Comparison of ENCODE assay signal across 8 cellular contexts in the genomic region with DNA sequence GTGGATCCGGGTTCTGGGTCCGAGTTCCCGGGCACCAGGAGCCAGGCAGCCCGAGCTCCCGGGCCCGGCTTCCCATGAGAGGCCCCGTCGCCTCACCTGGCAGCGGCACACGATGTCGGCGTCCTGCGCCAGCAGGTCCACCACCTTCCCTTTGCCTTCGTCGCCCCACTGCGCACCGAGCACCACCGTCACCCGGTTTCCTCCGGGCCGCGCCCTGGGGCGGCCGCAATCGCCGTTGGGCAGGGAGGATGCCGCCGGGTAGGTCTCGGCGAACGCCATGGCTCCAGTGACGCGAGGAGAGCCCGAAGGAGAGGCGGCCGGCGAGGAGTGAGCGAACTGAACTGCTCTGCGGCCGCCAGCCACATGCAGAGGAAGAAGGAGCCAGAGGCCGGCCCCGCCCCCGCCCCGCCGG. TPM values are rescaled to one million over a fixed set of nuclear protein-coding genes. Genes with fewer than 3 reads are reported as not detected.
DNase-seq lines count a peak whose midpoint lies in the region; ATAC-seq and TF ChIP-seq lines count a peak whose summit lies in the region.

Gene ADSS2 (minus strand): TSS at position 371 of the 412 bp plus-strand sequence. CDS start 92 bp downstream, at position 279.

- peak within 1 kb of the TSS; percentile 85 for H3K4me3 ChIP-seq in OCI-LY3 (ENCODE audit: low read length)
- peak within 1 kb of the TSS; percentile 90 to 91 for H3K4me3 ChIP-seq in neutrophil (ENCODE audit: low read depth in 1 of 2, low read length in 1 of 2)

- H3K4me2 ChIP-seq in OCI-LY3 (ENCODE audit: low read length): peak within 1 kb of the TSS; percentile 86

- peak within 1 kb of the TSS; percentile 78 for H3K27ac ChIP-seq in OCI-LY3 (ENCODE audit: low read length)
- peak within 1 kb of the TSS; percentile 95 for H3K27ac ChIP-seq in neutrophil

- H3K27me3 ChIP-seq in OCI-LY3 (ENCODE audit: low read depth, low read length) (no peaks in the 10 kb centered on the region), neutrophil (no peaks in the 10 kb centered on the region)

- DNase-seq in endothelial cell (ENCODE audit: low spot score) (no peak), NCI-H128 (lab: John Stamatoyannopoulos, UW; ENCODE audit: unreplicated experiment) (no peak), GM19238 (ENCODE audit: insufficient read length, low spot score) (no peak), amniotic stem cell (lab: John Stamatoyannopoulos, UW) (no peak)

- no peaks in the 10 kb centered on the region for H3K36me3 Mint-ChIP-seq in endothelial cell (ENCODE audit: low read depth, unreplicated experiment)

- no peaks in the 10 kb centered on the region for H3K9me3 Mint-ChIP-seq in endothelial cell (ENCODE audit: unreplicated experiment)

- TF ChIP-seq CTCF in OCI-LY3 (IDR thresholded peaks at IDR 0.05; ENCODE audit: low read depth, low read length): no peak
- no peak for TF ChIP-seq CTCF in endothelial cell (IDR thresholded peaks at IDR 0.05; ENCODE audit: unreplicated experiment)
- TF ChIP-seq CTCF in neutrophil (IDR thresholded peaks at IDR 0.05): no peak

- peak within 1 kb of the TSS; percentile 96 for H3K4me3 Mint-ChIP-seq in endothelial cell (ENCODE audit: unreplicated experiment)

- peaks cover 5% of the 10 kb centered on the region for H3K27me3 Mint-ChIP-seq in endothelial cell (ENCODE audit: unreplicated experiment)

- H3K4me1 Mint-ChIP-seq in endothelial cell (ENCODE audit: unreplicated experiment): peaks cover 13% of the 10 kb centered on the region

- TF ChIP-seq POLR2A in GM18951 (IDR thresholded peaks at IDR 0.05; ENCODE audit: extremely low read depth, insufficient read depth, insufficient read length): peak; percentile 94

- H3K9me3 ChIP-seq in OCI-LY3 (ENCODE audit: insufficient read depth, low read length): no peaks in the 10 kb centered on the region
- H3K9me3 ChIP-seq in neutrophil: no peaks in the 10 kb centered on the region

- H3K27ac Mint-ChIP-seq in endothelial cell (ENCODE audit: unreplicated experiment): peak within 1 kb of the TSS; percentile 81

- peak within 1 kb of the TSS; percentile 93 for H3K9ac ChIP-seq in OCI-LY3 (ENCODE audit: low read length)

- H3K79me2 ChIP-seq in OCI-LY3 (ENCODE audit: low read length): peaks cover 51% of the 10 kb centered on the region

- in situ Hi-C loops in GM18951 (cut with MboI; ENCODE audit: low sequenced_read_pairs, unreplicated experiment): no loop called here

- ATAC-seq in HG02870 (IDR thresholded peaks at IDR 0.05; ENCODE audit: unreplicated experiment): no peak

- peaks cover 15% of the 10 kb centered on the region for H4K20me1 ChIP-seq in OCI-LY3 (ENCODE audit: insufficient read depth, low read length)

- peaks cover 22% of the 10 kb centered on the region for H3K36me3 ChIP-seq in OCI-LY3 (replicated peaks; ENCODE audit: low read depth, low read length)
- H3K36me3 ChIP-seq in neutrophil: peaks cover under 1% of the 10 kb centered on the region

- H2AFZ ChIP-seq in OCI-LY3 (ENCODE audit: low read depth, low read length): peak within 1 kb of the TSS; percentile 90

- H3K4me1 ChIP-seq in OCI-LY3 (ENCODE audit: low read length): peaks cover 22% of the 10 kb centered on the region
- peaks cover 56 to 57% of the 10 kb centered on the region in 2 experiments for H3K4me1 ChIP-seq in neutrophil (ENCODE audit: control insufficient read depth in 1 of 2, insufficient read depth in 1 of 2, low read depth in 1 of 2, low read length in 1 of 2)

RNA-seq across cellular contexts. Expression of gene ADSS2, which starts in this region (rescaled TPM):
- 35.4 TPM for total RNA-seq in endothelial cell (ENCODE audit: unreplicated experiment)
